Comparison of ENCODE assay signal across 9 cellular contexts in the genomic region with DNA sequence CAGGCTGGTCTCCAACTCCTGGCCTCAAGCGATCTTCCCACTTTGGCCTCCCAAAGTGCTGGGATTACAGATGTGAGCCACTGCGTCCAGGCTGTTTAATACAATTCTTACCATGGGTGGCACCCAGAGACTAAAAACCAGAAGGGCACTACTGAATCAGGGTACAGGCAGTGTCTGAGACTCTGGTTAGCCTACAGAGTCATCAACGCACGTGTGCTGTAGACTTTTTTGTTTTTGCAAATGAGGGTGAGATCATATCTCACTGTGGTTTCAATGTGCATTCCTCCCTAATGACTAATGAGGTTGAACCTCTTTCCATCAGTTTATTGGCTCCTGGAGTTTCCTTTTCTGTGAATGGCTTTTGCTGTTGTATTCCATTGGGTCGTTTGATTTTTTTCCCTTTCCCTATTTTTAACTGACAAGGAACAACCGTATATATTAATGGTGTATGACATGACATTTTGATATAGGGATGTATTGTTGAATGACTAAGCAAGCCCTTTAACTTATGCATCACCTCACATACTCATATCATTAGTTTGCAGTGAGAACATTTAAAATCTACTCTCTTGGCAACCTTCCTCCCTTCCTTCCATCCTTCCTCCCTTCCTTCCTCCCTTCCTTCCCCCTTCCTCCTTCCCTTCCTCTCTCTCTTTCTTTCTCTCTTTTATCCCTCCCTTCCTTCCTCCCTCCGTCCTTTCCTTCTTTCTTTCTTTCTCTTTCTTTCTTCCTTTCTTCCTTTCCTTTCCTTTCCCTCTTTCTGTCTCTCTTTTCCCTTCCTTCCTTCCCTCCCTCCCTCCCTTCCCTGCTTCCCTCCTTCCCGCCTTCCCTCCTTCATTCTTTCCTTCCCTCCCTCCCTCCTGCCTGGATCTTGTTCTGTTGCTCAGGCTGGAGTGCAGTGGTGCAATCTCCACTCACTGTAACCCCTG. TPM values are rescaled to one million over a fixed set of nuclear protein-coding genes. Genes with fewer than 3 reads are reported as not detected.
DNase-seq lines count a peak whose midpoint lies in the region; ATAC-seq and TF ChIP-seq lines count a peak whose summit lies in the region.
"Had no signal": no experiment of that assay in that cellular context is flagged by ENCODE, and none has a peak within 500 bp of the region (broad histone marks: within the 10 kb centered on the region; RNA-seq: fewer than 3 reads in every experiment).

No MANE protein-coding gene starts in this region.

- peaks cover 3% of the 10 kb centered on the region for H3K36me3 Mint-ChIP-seq in effector memory CD8-positive, alpha-beta T cell (ENCODE audit: insufficient read depth)
- H3K36me3 Mint-ChIP-seq in osteocyte (ENCODE audit: unreplicated experiment), result no peaks in the 10 kb centered on the region
- H3K36me3 Mint-ChIP-seq: IgD-negative memory B cell had no signal

- DNase-seq in AG08396 (ENCODE audit: low spot score) (peak; percentile 86), SIG-M5 treated with dmso at 0.1 percent for 504 hours (lab: John Stamatoyannopoulos, UW; ENCODE audit: unreplicated experiment) (peak; percentile 79), osteocyte (ENCODE audit: extremely low spot score, unreplicated experiment) (no peak), D341Med (ENCODE audit: low spot score) (no peak), NCI-H1417 treated with DMSO at 0.1 percent for 48 hours (lab: John Stamatoyannopoulos, UW) (no peak)
- no peak for DNase-seq in effector memory CD8-positive, alpha-beta T cell

- H3K9me3 Mint-ChIP-seq in effector memory CD8-positive, alpha-beta T cell, result no peaks in the 10 kb centered on the region
- H3K9me3 Mint-ChIP-seq in osteocyte (ENCODE audit: unreplicated experiment), result no peaks in the 10 kb centered on the region

- no peak for TF ChIP-seq CTCF in osteocyte (IDR thresholded peaks at IDR 0.05)

- no peak overlapping the region for H3K4me3 Mint-ChIP-seq in effector memory CD8-positive, alpha-beta T cell
- H3K4me3 Mint-ChIP-seq in osteocyte (ENCODE audit: unreplicated experiment), result no peak overlapping the region

- ATAC-seq in GM18517 (IDR thresholded peaks at IDR 0.05; ENCODE audit: unreplicated experiment), result peak; percentile 77
- peak; percentile 57 for ATAC-seq in HG03108 (IDR thresholded peaks at IDR 0.05; ENCODE audit: unreplicated experiment)
- peak; percentile 73 for ATAC-seq in effector memory CD8-positive, alpha-beta T cell (replicated peaks)

- no peak overlapping the region for H3K27ac Mint-ChIP-seq in effector memory CD8-positive, alpha-beta T cell
- H3K27ac Mint-ChIP-seq in osteocyte (ENCODE audit: unreplicated experiment), result peak overlapping the region; percentile 95
- H3K27ac Mint-ChIP-seq: IgD-negative memory B cell had no signal

- peaks cover 4 to 14% of the 10 kb centered on the region in 2 donors for H3K4me1 Mint-ChIP-seq in effector memory CD8-positive, alpha-beta T cell (ENCODE audit: low read depth in 2 of 2)
- H3K4me1 Mint-ChIP-seq in osteocyte (ENCODE audit: unreplicated experiment), result peaks cover 38% of the 10 kb centered on the region

- H3K27me3 Mint-ChIP-seq in effector memory CD8-positive, alpha-beta T cell, result peaks cover 33 to 61% of the 10 kb centered on the region in 2 donors
- H3K27me3 Mint-ChIP-seq in osteocyte (ENCODE audit: unreplicated experiment), result peaks cover 2% of the 10 kb centered on the region

RNA-seq across cellular contexts. Expression of gene TMEM270, which starts 9.3 kb away (rescaled TPM):
- not detected in 2 replicates for total RNA-seq in osteocyte

RNA-seq across cellular contexts. Expression of gene METTL27, which starts 9.4 kb away (rescaled TPM):
- 2.2 and 2.7 TPM in 2 replicates for total RNA-seq in osteocyte

RNA-seq across cellular contexts. Expression of gene CLDN4, which starts 20.9 kb away (rescaled TPM):
- total RNA-seq in osteocyte, result 0.50 and 0.62 TPM in 2 replicates

Comparison
In these comparisons a context has a peak if more than half of its experiments do, and no peak if none do; other contexts are left out.
1. DNase-seq: peak in AG08396 (single experiment) and SIG-M5 treated with dmso at 0.1 percent for 504 hours (single experiment); none in effector memory CD8-positive, alpha-beta T cell (0 of 3), osteocyte (single experiment), D341Med (single experiment) and NCI-H1417 treated with DMSO at 0.1 percent for 48 hours (single experiment).
2. Peak in every context shown above with its lines, with median percentiles within 50 percentile points of each other: ATAC-seq.